25 cellular contexts compared by ENCODE assay signal in the genomic region with DNA sequence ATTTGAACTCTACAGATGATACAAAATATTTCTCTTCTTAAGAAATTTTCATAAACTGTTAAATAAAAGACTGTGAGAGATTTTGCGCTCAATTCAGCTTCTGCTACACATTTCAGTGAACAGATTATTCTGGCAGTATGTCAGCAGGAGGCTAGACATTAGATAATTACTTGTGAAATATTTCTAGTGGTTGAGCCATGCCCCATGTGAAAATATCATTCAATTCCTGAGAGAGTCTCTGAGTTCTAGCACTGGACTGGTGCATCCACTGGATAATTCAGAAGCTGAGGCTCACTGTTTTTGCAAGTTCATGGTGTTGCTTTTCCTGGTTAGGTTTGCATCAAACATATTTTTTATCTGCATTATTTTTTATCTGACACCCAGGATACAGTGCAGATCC.
"Had no signal": no experiment of that assay in that cellular context is flagged by ENCODE, and none has a peak within 500 bp of the region (broad histone marks: within the 10 kb centered on the region; RNA-seq: fewer than 3 reads in every experiment).

No MANE protein-coding gene starts in this region.

- H3K27me3 ChIP-seq: adrenal gland, body of pancreas had no signal

- H3K36me3 ChIP-seq: adrenal gland had no signal

- H3K4me1 ChIP-seq: adrenal gland, body of pancreas had no signal

- DNase-seq: activated CD4-positive, alpha-beta memory T cell treated with anti-CD3 and anti-CD28 coated beads for 36 hours; activated CD4-positive, alpha-beta T cell treated with anti-CD3 and anti-CD28 coated beads for 36 hours; activated CD4-positive, alpha-beta T cell treated with anti-CD3 and anti-CD28 coated beads, Interleukin-2, amount 10 ng/mL, durations not matched to agents 24 days and 14 days; activated CD4-positive, CD25-positive, alpha-beta regulatory T cell; activated CD4-positive, CD25-positive, alpha-beta regulatory T cell treated with anti-CD3 and anti-CD28 coated beads, Interleukin-2, amount 50 U/mL, for 72 hours; activated CD8-positive, alpha-beta memory T cell treated with anti-CD3 and anti-CD28 coated beads, Interleukin-2, amount 10 ng/mL, durations not matched to agents 7 days and 5 days; activated CD8-positive, alpha-beta memory T cell treated with anti-CD3 and anti-CD28 coated beads, Interleukin-2, amount 50 U/mL, for 4 hours; activated CD8-positive, alpha-beta T cell treated with anti-CD3 and anti-CD28 coated beads, Interleukin-2, amount 10 ng/mL, durations not matched to agents 7 days and 5 days; activated effector memory CD4-positive, alpha-beta T cell treated with anti-CD3 and anti-CD28 coated beads, Interleukin-2, amount 50 U/mL, for 16 hours; activated naive CD4-positive, alpha-beta T cell treated with anti-CD3 and anti-CD28 coated beads for 36 hours; activated naive CD8-positive, alpha-beta T cell treated with anti-CD3 and anti-CD28 coated beads for 36 hours; activated naive CD8-positive, alpha-beta T cell treated with anti-CD3 and anti-CD28 coated beads, Interleukin-2, amount 50 U/mL, for 24 hours; activated T-cell treated with anti-CD3 and anti-CD28 coated beads, Interleukin-2, amount 50 U/mL, for 1 hour; activated T-cell treated with anti-CD3 and anti-CD28 coated beads, Interleukin-2, amount 50 U/mL, for 48 hours; adrenal gland; amygdala; aorta; body of pancreas; dorsolateral prefrontal cortex; effector memory CD4-positive, alpha-beta T cell; endodermal cell; foreskin fibroblast; T-helper 2 cell had no signal

- H3K4me3 ChIP-seq: adrenal gland, body of pancreas, coronary artery, dorsolateral prefrontal cortex had no signal

- H3K27ac ChIP-seq: adrenal gland, body of pancreas, coronary artery had no signal

- H3K9me3 ChIP-seq: adrenal gland, body of pancreas had no signal

- ATAC-seq: activated CD4-positive, alpha-beta T cell treated with anti-CD3 and anti-CD28 coated beads for 36 hours; activated CD8-positive, alpha-beta memory T cell treated with anti-CD3 and anti-CD28 coated beads, Interleukin-2, amount 10 ng/mL, durations not matched to agents 7 days and 5 days; activated CD8-positive, alpha-beta T cell treated with anti-CD3 and anti-CD28 coated beads, Interleukin-2, amount 10 ng/mL, durations not matched to agents 7 days and 5 days; activated naive CD8-positive, alpha-beta T cell treated with anti-CD3 and anti-CD28 coated beads, Interleukin-2, amount 50 U/mL, for 24 hours; body of pancreas; esophagus mucosa had no signal
